Comparison of ENCODE assay signal across 8 cellular contexts in genomic region chr5:172284275-172284971, GRCh38. TPM values are rescaled to one million over a fixed set of nuclear protein-coding genes. Genes with fewer than 3 reads are reported as not detected.
DNase-seq lines count a peak whose midpoint lies in the region; ATAC-seq and TF ChIP-seq lines count a peak whose summit lies in the region.

No MANE protein-coding gene starts in this region.

- H3K36me3 Mint-ChIP-seq in naive B cell: no peaks in the 10 kb centered on the region

- no peak for TF ChIP-seq CTCF in epithelial cell of esophagus (IDR thresholded peaks at IDR 0.05; ENCODE audit: insufficient read depth, low read depth, low read length, missing control alignments)

- H3K27me3 Mint-ChIP-seq in naive B cell: no peaks in the 10 kb centered on the region

- peak overlapping the region; percentile 56 to 96 (median 81) for H3K27ac Mint-ChIP-seq in naive B cell

- DNase-seq in activated T-cell treated with anti-CD3 and anti-CD28 coated beads for 24 hours (ENCODE audit: low read depth) (peak; percentile 2), T-helper 9 cell (peak; percentile 3), epithelial cell of esophagus (ENCODE audit: low read depth) (no peak), naive B cell (no peak), HuH-7 (ENCODE audit: low spot score) (no peak)
- no peak for DNase-seq in activated T-cell treated with anti-CD3 and anti-CD28 coated beads, Interleukin-2, amount 50 U/mL, for 48 hours

- peak overlapping the region; percentile 86 to 97 (median 92) for H3K4me3 Mint-ChIP-seq in naive B cell

- H3K4me3 ChIP-seq in epithelial cell of esophagus (ENCODE audit: low read length): peak overlapping the region; percentile 68

- no peak for ATAC-seq in naive B cell (ENCODE audit: low read depth in 2 of 2)
- ATAC-seq in HG02610 (IDR thresholded peaks at IDR 0.05; ENCODE audit: unreplicated experiment): no peak
- ATAC-seq in HG03196 (IDR thresholded peaks at IDR 0.05; ENCODE audit: unreplicated experiment): no peak

- no peaks in the 10 kb centered on the region for H3K9me3 Mint-ChIP-seq in naive B cell

- peaks cover 12 to 25% (median 20%) of the 10 kb centered on the region in 3 donors for H3K4me1 Mint-ChIP-seq in naive B cell

RNA-seq across cellular contexts. Expression of gene UBTD2, which starts 0.9 kb away (rescaled TPM):
- polyA plus RNA-seq in naive B cell (ENCODE audit: low read depth in 6 of 6): 1 to 10 TPM in 5 of 6 donors, not detected in 1; 3.2 to 5.7 (median 4.1) TPM

Comparison
In these comparisons a context has a peak if more than half of its experiments do, and no peak if none do; other contexts are left out.
1. DNase-seq: peak in activated T-cell treated with anti-CD3 and anti-CD28 coated beads for 24 hours (single experiment) and T-helper 9 cell (single experiment); none in activated T-cell treated with anti-CD3 and anti-CD28 coated beads, Interleukin-2, amount 50 U/mL, for 48 hours (0 of 2), epithelial cell of esophagus (single experiment), naive B cell (single experiment) and HuH-7 (single experiment).